21 cellular contexts compared by ENCODE assay signal in genomic region chr11:10428453-10428852, GRCh38. TPM values are rescaled to one million over a fixed set of nuclear protein-coding genes. Genes with fewer than 3 reads are reported as not detected.
DNase-seq lines count a peak whose midpoint lies in the region; ATAC-seq, FAIRE-seq and TF ChIP-seq lines count a peak whose summit lies in the region.
"Had no signal": no experiment of that assay in that cellular context is flagged by ENCODE, and none has a peak within 500 bp of the region (broad histone marks: within the 10 kb centered on the region; RNA-seq: fewer than 3 reads in every experiment).

No MANE protein-coding gene starts in this region.

- FAIRE-seq in K562 (lab: Jason Lieb, UNC): no peak
- FAIRE-seq: A204.1, D721Med, G401.6, GM12891, HepG2, HTR-8/SVneo had no signal

- H3K4me2 ChIP-seq in GM23338: no peak overlapping the region
- no peak overlapping the region for H3K4me2 ChIP-seq in Karpas-422 (ENCODE audit: low read depth, low read length, poor library complexity, severe bottlenecking)
- H3K4me2 ChIP-seq in K562 (ENCODE audit: insufficient read depth, low read length): no peak overlapping the region
- H3K4me2 ChIP-seq in neural cell (ENCODE audit: low read length): no peak overlapping the region

- ATAC-seq in GM23338 (no peak), K562 (peak; percentile 75), mucosa of descending colon (no peak)
- ATAC-seq in CD4-positive, alpha-beta T cell (ENCODE audit: poor library complexity): no peak
- ATAC-seq: CD8-positive, alpha-beta T cell; HepG2 had no signal

- in situ Hi-C loops in K562 (cut with MboI): no loop called here

- H3K27me3 ChIP-seq in GM23338 (ENCODE audit: insufficient read depth): no peaks in the 10 kb centered on the region
- no peaks in the 10 kb centered on the region for H3K27me3 ChIP-seq in Karpas-422 (ENCODE audit: low read length)
- peaks cover 0 to 5% of the 10 kb centered on the region in 2 experiments; a peak in 2 of 5 replicates for H3K27me3 ChIP-seq in K562 (ENCODE audit: control insufficient read depth in 2 of 2, insufficient read depth in 2 of 2, low read length in 2 of 2)
- no peaks in the 10 kb centered on the region for H3K27me3 ChIP-seq in neural cell (ENCODE audit: insufficient read depth, low read depth, low read length)
- peaks cover 8% of the 10 kb centered on the region for H3K27me3 ChIP-seq in CD4-positive, alpha-beta T cell (ENCODE audit: control insufficient read depth, insufficient read depth, low read length)
- H3K27me3 ChIP-seq: BE2C had no signal

- CTCF ChIA-PET in K562 (lab: Yijun Ruan, JAX; ENCODE audit: low intra/inter-chr PET ratio): no interaction called here
- CTCF ChIA-PET in CD4-positive, alpha-beta T cell (lab: Charles Lee): no interaction called here

- H3K27me3 Mint-ChIP-seq in GM23338 (ENCODE audit: insufficient read depth, low read depth, poor library complexity): no peaks in the 10 kb centered on the region
- peaks cover 11% of the 10 kb centered on the region for H3K27me3 Mint-ChIP-seq in CD4-positive, alpha-beta T cell

- H4K20me1 ChIP-seq in GM23338 (replicated peaks; ENCODE audit: insufficient read depth) (no peaks in the 10 kb centered on the region), Karpas-422 (ENCODE audit: insufficient read depth, low read depth, low read length) (no peaks in the 10 kb centered on the region), K562 (replicated peaks; ENCODE audit: control insufficient read depth, insufficient read depth, low read length) (no peaks in the 10 kb centered on the region), neural cell (ENCODE audit: insufficient read depth) (no peaks in the 10 kb centered on the region)

- no peak for TF ChIP-seq POLR2A in K562 (conservative IDR thresholded peaks at IDR 0.05)

- H3K36me3 ChIP-seq in GM23338 (ENCODE audit: insufficient read depth) (no peaks in the 10 kb centered on the region), Karpas-422 (ENCODE audit: insufficient read depth, low read length) (no peaks in the 10 kb centered on the region), K562 (ENCODE audit: control insufficient read depth, insufficient read depth, low read length) (no peaks in the 10 kb centered on the region), neural cell (ENCODE audit: insufficient read depth, low read length) (no peaks in the 10 kb centered on the region), mucosa of descending colon (ENCODE audit: low read depth) (no peaks in the 10 kb centered on the region)
- H3K36me3 ChIP-seq: BE2C had no signal

- H3K4me3 ChIP-seq in GM23338 (no peak overlapping the region), Karpas-422 (ENCODE audit: low read length) (no peak overlapping the region), K562 (no peak overlapping the region), neural cell (ENCODE audit: low read length) (no peak overlapping the region), mucosa of descending colon (no peak overlapping the region)

- POLR2A ChIA-PET in K562 (lab: Yijun Ruan, JAX): interaction anchor here (0.7 to 2.7 kb wide), 3 partner anchors 8 to 49 kb away, joined by 3 to 12 read pairs (median 4); no protein-coding TSS in a partner anchor
- POLR2A ChIA-PET in CD4-positive, alpha-beta T cell (lab: Charles Lee): interaction anchor here (0.9 kb wide), 1 partner anchor 13 kb away, joined by 3 read pairs; no protein-coding TSS in a partner anchor

- H2AFZ ChIP-seq in GM23338 (0 out of 2 replicates have a peak overlapping the region, but pooled peaks have one; percentile 23), Karpas-422 (ENCODE audit: low read length) (no peak overlapping the region), K562 (ENCODE audit: low read depth, low read length) (no peak overlapping the region), neural cell (ENCODE audit: low read depth, low read length) (no peak overlapping the region)

- H3K27ac Mint-ChIP-seq in GM23338: no peak overlapping the region
- no peak overlapping the region for H3K27ac Mint-ChIP-seq in CD4-positive, alpha-beta T cell
- H3K27ac Mint-ChIP-seq: CD8-positive, alpha-beta T cell had no signal

- TF ChIP-seq CTCF in GM23338 (conservative IDR thresholded peaks at IDR 0.05; ENCODE audit: low read depth in 2 of 2) (no peak), K562 (IDR thresholded peaks at IDR 0.05 in 2 of 3, conservative IDR thresholded peaks at IDR 0.05 in 1 of 3; ENCODE audit: insufficient read depth in 2 of 3, low read depth in 1 of 3, low read length in 3 of 3) (no peak), neural cell (IDR thresholded peaks at IDR 0.05; ENCODE audit: poor library complexity, severe bottlenecking) (no peak), mucosa of descending colon (IDR thresholded peaks at IDR 0.05) (no peak)
- no peak for TF ChIP-seq CTCF in CD4-positive, alpha-beta T cell (IDR thresholded peaks at IDR 0.05)

- H3K79me2 ChIP-seq in GM23338 (replicated peaks; ENCODE audit: insufficient read depth): no peaks in the 10 kb centered on the region
- no peaks in the 10 kb centered on the region for H3K79me2 ChIP-seq in Karpas-422 (ENCODE audit: low read length)
- H3K79me2 ChIP-seq in K562 (ENCODE audit: control insufficient read depth, insufficient read depth, low read length): no peaks in the 10 kb centered on the region
- H3K79me2 ChIP-seq in neural cell (replicated peaks; ENCODE audit: insufficient read depth, low read length): no peaks in the 10 kb centered on the region

- no peaks in the 10 kb centered on the region for H3K4me1 Mint-ChIP-seq in GM23338
- H3K4me1 Mint-ChIP-seq in CD4-positive, alpha-beta T cell (ENCODE audit: low read depth): no peaks in the 10 kb centered on the region

- H3K9me3 ChIP-seq in Karpas-422 (ENCODE audit: low read length): no peaks in the 10 kb centered on the region
- no peaks in the 10 kb centered on the region for H3K9me3 ChIP-seq in K562 (replicated peaks; ENCODE audit: control insufficient read depth, insufficient read depth, low read depth, low read length)
- H3K9me3 ChIP-seq in neural cell (ENCODE audit: low read length): no peaks in the 10 kb centered on the region
- no peaks in the 10 kb centered on the region for H3K9me3 ChIP-seq in mucosa of descending colon
- H3K9me3 ChIP-seq in CD4-positive, alpha-beta T cell (ENCODE audit: control insufficient read depth, low read length): no peaks in the 10 kb centered on the region
- H3K9me3 ChIP-seq: BE2C had no signal

- H3K9ac ChIP-seq in Karpas-422 (ENCODE audit: low read length) (no peak overlapping the region), K562 (ENCODE audit: insufficient read depth in 1 of 2, low read depth in 2 of 2, low read length in 2 of 2) (no peak overlapping the region), neural cell (ENCODE audit: low read length) (no peak overlapping the region)

- H3K9me1 ChIP-seq in K562 (ENCODE audit: control insufficient read depth, insufficient read depth, low read length): no peaks in the 10 kb centered on the region

- H3K4me1 ChIP-seq in GM23338 (ENCODE audit: insufficient read depth) (no peaks in the 10 kb centered on the region), Karpas-422 (ENCODE audit: low read length) (no peaks in the 10 kb centered on the region), K562 (replicated peaks in 1 of 2; ENCODE audit: control insufficient read depth in 2 of 2, insufficient read depth in 2 of 2, low read length in 2 of 2) (no peaks in the 10 kb centered on the region), mucosa of descending colon (ENCODE audit: low read depth) (no peaks in the 10 kb centered on the region)
- H3K4me1 ChIP-seq: BE2C had no signal

- H3K36me3 Mint-ChIP-seq in GM23338 (ENCODE audit: low read depth): peaks cover 5% of the 10 kb centered on the region; the same call in 1 of the 3 replicates
- H3K36me3 Mint-ChIP-seq in CD4-positive, alpha-beta T cell (ENCODE audit: low read depth): no peaks in the 10 kb centered on the region
- H3K36me3 Mint-ChIP-seq: CD8-positive, alpha-beta T cell had no signal

- no peaks in the 10 kb centered on the region for H3F3A ChIP-seq in GM23338 (replicated peaks; ENCODE audit: low read depth)
- no peaks in the 10 kb centered on the region for H3F3A ChIP-seq in neural cell (ENCODE audit: insufficient read depth, low read length, poor library complexity, severe bottlenecking)

- no peak overlapping the region for H3K4me3 Mint-ChIP-seq in GM23338
- H3K4me3 Mint-ChIP-seq in CD4-positive, alpha-beta T cell: no peak overlapping the region
- H3K4me3 Mint-ChIP-seq: CD8-positive, alpha-beta T cell had no signal

- no peaks in the 10 kb centered on the region; the same call in 1 of the 2 replicates for H3K9me2 ChIP-seq in GM23338 (ENCODE audit: insufficient read depth)
- H3K9me2 ChIP-seq in Karpas-422 (replicated peaks; ENCODE audit: insufficient read depth, low read length): no peaks in the 10 kb centered on the region
- H3K9me2 ChIP-seq in neural cell (ENCODE audit: insufficient read depth, low read length): no peaks in the 10 kb centered on the region

- TF ChIP-seq EP300 in K562 (IDR thresholded peaks at IDR 0.05; ENCODE audit: low read length) (no peak), neural cell (conservative IDR thresholded peaks at IDR 0.05; ENCODE audit: poor library complexity, severe bottlenecking) (no peak)

- 6% methylated on average over 1 of the region's 1 CpG for WGBS in K562 (ENCODE audit: insufficient coverage, low coverage, missing lambda C conversion rate)

- BruUV-seq in K562 (replicated peaks; lab: Mats Ljungman, UMichigan): no TSS peak

- DNase-seq in GM23338 (ENCODE audit: low spot score) (no peak), Karpas-422 (peak; percentile 70), K562 (ENCODE audit: extremely low read depth in 1 of 4, low spot score in 3 of 4) (peak in 3 of 4 experiments; percentile 44 to 60 (median 56)), mucosa of descending colon (no peak), AG08395 (ENCODE audit: low spot score) (no peak)
- no peak for DNase-seq in CD4-positive, alpha-beta T cell
- DNase-seq: BE2C; CD8-positive, alpha-beta T cell; COR-L47; DMS153; DMS79 treated with DMSO at 0.1 percent for 48 hours; EL; HCEC 1CT had no signal

- H3K27ac ChIP-seq in GM23338 (ENCODE audit: low read depth): no peak overlapping the region
- no peak overlapping the region for H3K27ac ChIP-seq in Karpas-422 (ENCODE audit: low read length)
- no peak overlapping the region for H3K27ac ChIP-seq in K562 (ENCODE audit: extremely low read depth, low read depth, low read length)
- peak overlapping the region; percentile 64 for H3K27ac ChIP-seq in neural cell (ENCODE audit: low read length)
- no peak overlapping the region for H3K27ac ChIP-seq in CD4-positive, alpha-beta T cell (ENCODE audit: low read depth, low read length)
- H3K27ac ChIP-seq: C4-2B had no signal

- intact Hi-C loops in K562 (cut with micrococcal nuclease): no loop called here
- intact Hi-C loops in mucosa of descending colon (cut with DNase I, micrococcal nuclease): no loop called here
- intact Hi-C loops in CD4-positive, alpha-beta T cell (cut with DNase I, micrococcal nuclease): no loop called here

- peaks cover 14% of the 10 kb centered on the region for H3K9me3 Mint-ChIP-seq in GM23338
- H3K9me3 Mint-ChIP-seq in CD4-positive, alpha-beta T cell: no peaks in the 10 kb centered on the region

- no peak for TF ChIP-seq RAD21 in K562 (CRISPR knock-in tag; conservative IDR thresholded peaks at IDR 0.05 in 1 of 2, IDR thresholded peaks at IDR 0.05 in 1 of 2)
- no peak for TF ChIP-seq RAD21 in neural cell (conservative IDR thresholded peaks at IDR 0.05)

RNA-seq across cellular contexts. Expression of gene AMPD3, which starts 26.6 kb away (rescaled TPM):
- total RNA-seq in GM23338 (2014; rRNA removed; shearing (Covaris generic)): 1.8 and 2.1 TPM in 2 replicates
- polyA plus RNA-seq in GM23338 (2016; fragmentation: Nextera tagmentation; extraction: Ambion mirVana) (1.6 and 1.7 TPM in 2 replicates), K562 (2011; rRNA removed) (22.2 and 23.6 TPM in 2 replicates), K562 (2014; fragmentation: Illumina TruSeq; extraction: Trizol) (15.3 and 19.7 TPM in 2 replicates), K562 (2014; fragmentation: Nextera tagmentation; extraction: Ambion mirVana) (1 to 10 TPM; 4.4 to 6.0 TPM), K562 (2014; rRNA removed) (12.8 and 13.4 TPM in 2 replicates), neural cell (0.40 TPM in 1 of 2 replicates, not detected in the other)
- 7.5 and 12.5 TPM in 2 replicates for total RNA-seq in Karpas-422 (2014; rRNA removed; shearing (Covaris generic); ENCODE audit: low replicate concordance)
- total RNA-seq in K562 (2011; cell fraction: chromatin; rRNA removed; ENCODE audit: low replicate concordance): 55.3 and 77.7 TPM in 2 replicates
- total RNA-seq in K562 (2011; cell fraction: nucleolus; rRNA removed): 41.2 and 45.5 TPM in 2 replicates
- total RNA-seq in K562 (2011; cell fraction: nucleoplasm; rRNA removed): 42.5 and 52.8 TPM in 2 replicates
- total RNA-seq in K562 (2014; rRNA removed) (11.2 and 14.2 TPM in 2 replicates), K562 (2014; rRNA removed; fragmentation: Illumina TruSeq; extraction: Trizol) (7.1 and 7.8 TPM in 2 replicates), K562 (2015; rRNA removed; fragmentation: Illumina TruSeq; extraction: Trizol) (6.1 and 7.2 TPM in 2 replicates), K562 (2021) (17.3 and 17.9 TPM in 2 replicates), mucosa of descending colon (10 to 100 TPM in 2 of 3 donors, 1 to 10 TPM in 1; 7.2 to 16.2 (median 10.6) TPM)
- polyA plus RNA-seq in K562 (2011; cell fraction: cytosol; rRNA removed): 17.5 and 39.4 TPM in 2 replicates
- 47.3 and 74.7 TPM in 2 replicates for polyA plus RNA-seq in K562 (2011; cell fraction: nucleus; rRNA removed)
- polyA plus RNA-seq in K562 (2012): 10.7 and 13.0 TPM in 2 replicates
- 13.6 and 15.4 TPM in 2 replicates for polyA minus RNA-seq in K562 (2011; rRNA and poly(A)+ RNA removed)
- 12.5 and 18.0 TPM in 2 replicates for polyA minus RNA-seq in K562 (2011; cell fraction: cytosol; rRNA and poly(A)+ RNA removed)
- polyA minus RNA-seq in K562 (2011; cell fraction: nucleus; rRNA and poly(A)+ RNA removed): 30.7 and 31.7 TPM in 2 replicates
- 0.12 TPM in 1 of 2 replicates, not detected in the other for polyA minus RNA-seq in neural cell
- total RNA-seq in CD4-positive, alpha-beta T cell: 10 to 100 TPM; 13.2 to 14.1 TPM

Comparison
In these comparisons a context has a peak if more than half of its experiments do, and no peak if none do; other contexts are left out.
1. DNase-seq: peak in Karpas-422 (single experiment) and K562 (3 of 4); none in GM23338 (single experiment), mucosa of descending colon (0 of 3), AG08395 (single experiment) and CD4-positive, alpha-beta T cell (0 of 10).